1 cellular context compared by ENCODE assay signal in genomic region chr14:30006695-30007094, GRCh38.
TF ChIP-seq lines count a peak whose summit lies in the region.

No MANE protein-coding gene starts in this region.

TF ChIP-seq in IMR-90, 13 proteins besides CTCF, POLR2A, EP300 and RAD21:
- TF ChIP-seq RFX5 (IDR thresholded peaks at IDR 0.05; ENCODE audit: low read depth, low read length) = no peak
- TF ChIP-seq, protein P1, sequence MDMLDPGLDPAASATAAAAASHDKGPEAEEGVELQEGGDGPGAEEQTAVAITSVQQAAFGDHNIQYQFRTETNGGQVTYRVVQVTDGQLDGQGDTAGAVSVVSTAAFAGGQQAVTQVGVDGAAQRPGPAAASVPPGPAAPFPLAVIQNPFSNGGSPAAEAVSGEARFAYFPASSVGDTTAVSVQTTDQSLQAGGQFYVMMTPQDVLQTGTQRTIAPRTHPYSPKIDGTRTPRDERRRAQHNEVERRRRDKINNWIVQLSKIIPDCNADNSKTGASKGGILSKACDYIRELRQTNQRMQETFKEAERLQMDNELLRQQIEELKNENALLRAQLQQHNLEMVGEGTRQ (IDR thresholded peaks at IDR 0.05; ENCODE audit: low read depth, low read length) = no peak
